19 cellular contexts compared by ENCODE assay signal in the genomic region with DNA sequence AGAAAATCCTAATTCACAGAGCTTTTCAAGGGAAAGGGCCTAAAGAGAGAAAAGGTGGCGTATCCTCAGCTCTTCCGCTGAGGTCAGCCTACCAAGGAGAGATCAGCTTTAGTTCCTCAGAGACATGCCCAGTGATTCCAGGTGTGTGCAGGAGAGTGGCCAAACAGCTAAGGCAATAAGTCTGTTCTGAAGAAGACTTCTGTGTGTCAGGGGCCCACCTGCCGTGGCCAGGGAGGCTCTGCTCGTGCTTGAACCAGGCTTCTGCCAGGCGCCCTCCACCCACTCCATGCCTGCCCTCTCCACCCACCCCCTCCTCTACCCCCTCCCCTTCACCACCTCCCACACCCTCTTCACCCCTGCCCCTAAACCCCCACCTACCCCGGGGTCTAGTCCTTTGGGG.
DNase-seq lines count a peak whose midpoint lies in the region; ATAC-seq and TF ChIP-seq lines count a peak whose summit lies in the region.
"Had no signal": no experiment of that assay in that cellular context is flagged by ENCODE, and none has a peak within 500 bp of the region (broad histone marks: within the 10 kb centered on the region; RNA-seq: fewer than 3 reads in every experiment).

No MANE protein-coding gene starts in this region.

- H3K27me3 ChIP-seq in IMR-90 (ENCODE audit: control insufficient read depth, insufficient read depth, low read length) (no peaks in the 10 kb centered on the region), trophoblast cell (ENCODE audit: insufficient read depth, low read length) (no peaks in the 10 kb centered on the region)
- H3K27me3 ChIP-seq: BLaER1 had no signal

- peaks cover 39% of the 10 kb centered on the region for H3K27me3 Mint-ChIP-seq in activated CD8-positive, alpha-beta T cell treated with anti-CD3 and anti-CD28 coated beads, Interleukin-2, amount 10 ng/mL, durations not matched to agents 7 days and 5 days (ENCODE audit: low read depth)
- no peaks in the 10 kb centered on the region for H3K27me3 Mint-ChIP-seq in activated CD8-positive, alpha-beta T cell treated with anti-CD3 and anti-CD28 coated beads for 36 hours

- CTCF ChIA-PET in activated CD8-positive, alpha-beta T cell treated with anti-CD3 and anti-CD28 coated beads, Interleukin-2, amount 10 ng/mL, durations not matched to agents 7 days and 5 days (lab: Charles Lee) = interaction anchor here (2.2 kb wide), 1 partner anchor 239 kb away, joined by 10 read pairs; no protein-coding TSS in a partner anchor
- CTCF ChIA-PET in activated CD8-positive, alpha-beta T cell treated with anti-CD3 and anti-CD28 coated beads for 36 hours (lab: Charles Lee) = interaction anchor here (0.8 to 1.0 kb wide), 2 partner anchors 238 to 292 kb away, joined by 3 to 4 read pairs; no protein-coding TSS in a partner anchor
- CTCF ChIA-PET in IMR-90 (lab: Yijun Ruan, JAX) = interaction anchor here (0.6 to 0.7 kb wide), 2 partner anchors 70 to 95 kb away, joined by 7 read pairs; no protein-coding TSS in a partner anchor

- H3K18ac ChIP-seq in IMR-90 (ENCODE audit: low read depth, low read length) (peak overlapping the region; percentile 31; the same call in 1 of the 2 replicates), trophoblast cell (ENCODE audit: low read length) (no peak overlapping the region)

- no peak overlapping the region for H2BK15ac ChIP-seq in IMR-90 (ENCODE audit: low read depth, low read length)

- no peak overlapping the region for H3K4me3 ChIP-seq in IMR-90 (ENCODE audit: insufficient read depth, low read depth, low read length)
- no peak overlapping the region for H3K4me3 ChIP-seq in trophoblast cell (ENCODE audit: low read depth, low read length)
- H3K4me3 ChIP-seq: A549, BLaER1, GM12878, GM23248, K562 had no signal

- H4K12ac ChIP-seq in trophoblast cell (ENCODE audit: low read depth, low read length) = no peak overlapping the region

- POLR2A ChIA-PET in activated CD8-positive, alpha-beta T cell treated with anti-CD3 and anti-CD28 coated beads, Interleukin-2, amount 10 ng/mL, durations not matched to agents 7 days and 5 days (lab: Charles Lee) = interaction anchor here (0.6 kb wide), 1 partner anchor 30 kb away, joined by 3 read pairs; no protein-coding TSS in a partner anchor
- POLR2A ChIA-PET in activated CD8-positive, alpha-beta T cell treated with anti-CD3 and anti-CD28 coated beads for 36 hours (lab: Charles Lee) = interaction anchor here (0.6 kb wide), 1 partner anchor 1696 kb away, joined by 3 read pairs; no protein-coding TSS in a partner anchor
- POLR2A ChIA-PET in IMR-90 (lab: Charles Lee; ENCODE audit: unreplicated experiment) = no interaction called here

- H3K4me1 Mint-ChIP-seq in activated CD8-positive, alpha-beta T cell treated with anti-CD3 and anti-CD28 coated beads, Interleukin-2, amount 10 ng/mL, durations not matched to agents 7 days and 5 days (ENCODE audit: low read depth) = peaks cover 11% of the 10 kb centered on the region
- H3K4me1 Mint-ChIP-seq in activated CD8-positive, alpha-beta T cell treated with anti-CD3 and anti-CD28 coated beads for 36 hours (ENCODE audit: low read depth) = peaks cover 9% of the 10 kb centered on the region

- peak overlapping the region; percentile 70 for H2BK12ac ChIP-seq in trophoblast cell (ENCODE audit: low read length)

- H3K23ac ChIP-seq in IMR-90 (ENCODE audit: low read depth, low read length) (no peak overlapping the region), trophoblast cell (ENCODE audit: low read length) (no peak overlapping the region)

- no peak overlapping the region for H3K4me3 Mint-ChIP-seq in activated CD8-positive, alpha-beta T cell treated with anti-CD3 and anti-CD28 coated beads, Interleukin-2, amount 10 ng/mL, durations not matched to agents 7 days and 5 days
- H3K4me3 Mint-ChIP-seq in activated CD8-positive, alpha-beta T cell treated with anti-CD3 and anti-CD28 coated beads for 36 hours = no peak overlapping the region

- no peaks in the 10 kb centered on the region for H3K79me2 ChIP-seq in trophoblast cell (ENCODE audit: control insufficient read depth, insufficient read depth, low read length, poor library complexity)

- H2AK9ac ChIP-seq in IMR-90 (replicated peaks; ENCODE audit: low read depth, low read length, poor library complexity) = no peak overlapping the region

- no peak overlapping the region for H3K27ac Mint-ChIP-seq in activated CD8-positive, alpha-beta T cell treated with anti-CD3 and anti-CD28 coated beads, Interleukin-2, amount 10 ng/mL, durations not matched to agents 7 days and 5 days
- no peak overlapping the region for H3K27ac Mint-ChIP-seq in activated CD8-positive, alpha-beta T cell treated with anti-CD3 and anti-CD28 coated beads for 36 hours
- H3K27ac Mint-ChIP-seq: CD8-positive, alpha-beta T cell had no signal

- H4K5ac ChIP-seq in IMR-90 (ENCODE audit: low read depth, low read length) = no peak overlapping the region

- H3K9ac ChIP-seq in IMR-90 (ENCODE audit: low read depth, low read length) (no peak overlapping the region), trophoblast cell (ENCODE audit: low read length) (no peak overlapping the region)
- H3K9ac ChIP-seq: BLaER1, GM23248 had no signal

- H3K4ac ChIP-seq in IMR-90 (ENCODE audit: low read depth, low read length) (no peak overlapping the region; the same call in 1 of the 2 replicates), trophoblast cell (ENCODE audit: low read depth, low read length) (no peak overlapping the region)

- no peak for TF ChIP-seq POLR2A in IMR-90 (IDR thresholded peaks at IDR 0.05; ENCODE audit: low read depth, low read length)

- DNase-seq in activated CD8-positive, alpha-beta T cell treated with anti-CD3 and anti-CD28 coated beads, Interleukin-2, amount 10 ng/mL, durations not matched to agents 7 days and 5 days = peak; percentile 11
- DNase-seq in activated CD8-positive, alpha-beta T cell treated with anti-CD3 and anti-CD28 coated beads for 36 hours = no peak
- no peak for DNase-seq in IMR-90
- no peak for DNase-seq in trophoblast cell
- DNase-seq in iPS-NIHi7 (ENCODE audit: extremely low spot score) = no peak
- no peak for DNase-seq in GM20000 (ENCODE audit: low spot score)
- DNase-seq: Calu3; CD8-positive, alpha-beta T cell; DND-41; EL had no signal

- H3K36me3 ChIP-seq in IMR-90 (ENCODE audit: control insufficient read depth, insufficient read depth, low read length) (no peaks in the 10 kb centered on the region), trophoblast cell (ENCODE audit: control insufficient read depth in 1 of 2, insufficient read depth in 2 of 2, low read length in 2 of 2) (no peaks in the 10 kb centered on the region)
- H3K36me3 ChIP-seq: BLaER1 had no signal

- H3K14ac ChIP-seq in IMR-90 (replicated peaks; ENCODE audit: low read depth, low read length) (no peak overlapping the region), trophoblast cell (ENCODE audit: low read length) (no peak overlapping the region)

- no peaks in the 10 kb centered on the region for H4K20me1 ChIP-seq in IMR-90 (ENCODE audit: insufficient read depth, low read length)
- H4K20me1 ChIP-seq: BLaER1 had no signal

- TF ChIP-seq RAD21 in IMR-90 (IDR thresholded peaks at IDR 0.05; ENCODE audit: low read length) = no peak

- no peak for TF ChIP-seq CTCF in activated CD8-positive, alpha-beta T cell treated with anti-CD3 and anti-CD28 coated beads for 36 hours (IDR thresholded peaks at IDR 0.05)
- TF ChIP-seq CTCF in IMR-90 (conservative IDR thresholded peaks at IDR 0.05; ENCODE audit: low read depth, low read length) = no peak
- TF ChIP-seq CTCF in VCaP (conservative IDR thresholded peaks at IDR 0.05) = no peak
- TF ChIP-seq CTCF in GM20000 (IDR thresholded peaks at IDR 0.05; ENCODE audit: extremely low read depth, missing control alignments) = no peak

- H3K56ac ChIP-seq in IMR-90 (ENCODE audit: extremely low read depth, insufficient read depth, low read length) = no peak overlapping the region

- intact Hi-C loops in activated CD8-positive, alpha-beta T cell treated with anti-CD3 and anti-CD28 coated beads for 36 hours (cut with micrococcal nuclease) = no loop called here
- intact Hi-C loops in IMR-90 (cut with micrococcal nuclease) = loop anchor here (5.0 kb wide), 3 partner anchors 103 to 203 kb away; no protein-coding TSS in a partner anchor

- 0 out of 2 replicates have a peak overlapping the region, but pooled peaks have one; percentile 39 for H2BK20ac ChIP-seq in IMR-90 (ENCODE audit: low read depth, low read length)

- H4K8ac ChIP-seq in IMR-90 (ENCODE audit: low read depth in 2 of 2, low read length in 2 of 2) = no peak overlapping the region
- no peak overlapping the region for H4K8ac ChIP-seq in trophoblast cell (ENCODE audit: low read depth, low read length)

- no peaks in the 10 kb centered on the region for H3K36me3 Mint-ChIP-seq in activated CD8-positive, alpha-beta T cell treated with anti-CD3 and anti-CD28 coated beads, Interleukin-2, amount 10 ng/mL, durations not matched to agents 7 days and 5 days (ENCODE audit: low read depth)
- no peaks in the 10 kb centered on the region for H3K36me3 Mint-ChIP-seq in activated CD8-positive, alpha-beta T cell treated with anti-CD3 and anti-CD28 coated beads for 36 hours (ENCODE audit: low read depth)
- H3K36me3 Mint-ChIP-seq: CD8-positive, alpha-beta T cell had no signal

- in situ Hi-C loops in IMR-90 (cut with MboI; ENCODE audit: low sequenced_read_pairs) = loop anchor here (5.0 kb wide), 1 partner anchor 233 kb away; no protein-coding TSS in a partner anchor

- 100% methylated on average over 1 of the region's 6 CpGs; no CpG with 5 or more reads in 1 of the 2 experiments for WGBS in IMR-90 (ENCODE audit: extremely low coverage in 2 of 2, insufficient read length in 1 of 2), 2 experiments
- no CpG with 5 or more reads among the region's 6 CpGs for WGBS in trophoblast cell (ENCODE audit: extremely low coverage, insufficient coverage, insufficient read length)

- H3K4me2 ChIP-seq in IMR-90 (ENCODE audit: low read depth, low read length) = no peak overlapping the region
- no peak overlapping the region for H3K4me2 ChIP-seq in trophoblast cell (ENCODE audit: low read length)
- H3K4me2 ChIP-seq: A549 had no signal

- no TSS peak for BruUV-seq in IMR-90 (replicated peaks; lab: Mats Ljungman, UMichigan)

- H3K9me3 Mint-ChIP-seq in activated CD8-positive, alpha-beta T cell treated with anti-CD3 and anti-CD28 coated beads, Interleukin-2, amount 10 ng/mL, durations not matched to agents 7 days and 5 days (ENCODE audit: insufficient read depth) = no peaks in the 10 kb centered on the region
- H3K9me3 Mint-ChIP-seq in activated CD8-positive, alpha-beta T cell treated with anti-CD3 and anti-CD28 coated beads for 36 hours = no peaks in the 10 kb centered on the region
- H3K9me3 Mint-ChIP-seq: CD14-positive monocyte; CD8-positive, alpha-beta T cell had no signal

- no peak overlapping the region for H2BK120ac ChIP-seq in IMR-90 (ENCODE audit: low read depth, low read length)
- H2BK120ac ChIP-seq in trophoblast cell (ENCODE audit: insufficient read depth, low read length, poor library complexity) = no peak overlapping the region

- peaks cover 9% of the 10 kb centered on the region for H3K4me1 ChIP-seq in IMR-90 (ENCODE audit: control insufficient read depth, insufficient read depth, low read length)
- H3K4me1 ChIP-seq in trophoblast cell (ENCODE audit: control insufficient read depth in 1 of 2, insufficient read depth in 2 of 2, low read length in 2 of 2) = peaks cover 11 to 16% of the 10 kb centered on the region in 2 experiments

- H3K27ac ChIP-seq in IMR-90 (ENCODE audit: insufficient read depth, low read length) (no peak overlapping the region), VCaP (peak overlapping the region; percentile 76), trophoblast cell (ENCODE audit: low read depth, low read length) (no peak overlapping the region)
- H3K27ac ChIP-seq: 22Rv1, A549, BLaER1, GM23248 had no signal

- H2BK5ac ChIP-seq in IMR-90 (ENCODE audit: low read depth, low read length, poor library complexity, severe bottlenecking) (no peak overlapping the region), trophoblast cell (ENCODE audit: low read depth, low read length, poor library complexity) (no peak overlapping the region)

- H3K79me1 ChIP-seq in IMR-90 (ENCODE audit: low read depth in 1 of 2, low read length in 2 of 2) = peaks cover 0 to 4% of the 10 kb centered on the region in 2 experiments; a peak in 1 of 4 replicates
- peaks cover 2% of the 10 kb centered on the region for H3K79me1 ChIP-seq in trophoblast cell (ENCODE audit: low read length)

- H2AFZ ChIP-seq in IMR-90 (replicated peaks; ENCODE audit: low read length, poor library complexity) = no peak overlapping the region
- H2AFZ ChIP-seq in trophoblast cell (ENCODE audit: insufficient read depth, low read length, poor library complexity) = no peak overlapping the region

- H3K9me3 ChIP-seq in IMR-90 (ENCODE audit: control insufficient read depth, insufficient read depth, low read length) (no peaks in the 10 kb centered on the region), trophoblast cell (ENCODE audit: insufficient read depth, low read depth, low read length) (no peaks in the 10 kb centered on the region)
- H3K9me3 ChIP-seq: A549, BLaER1 had no signal

- H2AK5ac ChIP-seq in IMR-90 (ENCODE audit: low read depth, low read length) (peak overlapping the region; percentile 89; the same call in 1 of the 2 replicates), trophoblast cell (ENCODE audit: low read length) (peak overlapping the region; percentile 49)

- H4K91ac ChIP-seq in IMR-90 (ENCODE audit: insufficient read depth, low read depth, low read length) (no peak overlapping the region), trophoblast cell (ENCODE audit: low read depth, low read length) (peak overlapping the region; percentile 60)

- peaks cover 7% of the 10 kb centered on the region; the same call in 1 of the 2 replicates for H3K9me1 ChIP-seq in IMR-90 (ENCODE audit: insufficient read depth, low read length)

- dilution Hi-C loops in IMR-90 (cut with HindIII; ENCODE audit: low sequenced_read_pairs, unreplicated experiment) = no loop called here

- ATAC-seq in activated CD8-positive, alpha-beta T cell treated with anti-CD3 and anti-CD28 coated beads, Interleukin-2, amount 10 ng/mL, durations not matched to agents 7 days and 5 days = no peak
- no peak for ATAC-seq in activated CD8-positive, alpha-beta T cell treated with anti-CD3 and anti-CD28 coated beads for 36 hours
- ATAC-seq in IMR-90 (ENCODE audit: low read depth) (no peak), GM18907 (IDR thresholded peaks at IDR 0.05; ENCODE audit: unreplicated experiment) (no peak)
- ATAC-seq: A549; CD8-positive, alpha-beta T cell; GM12878; K562 had no signal
